In genomic region chr3:56776551-56776950, GRCh38 we compare ENCODE assay signal across 12 cellular contexts. TPM values are rescaled to one million over a fixed set of nuclear protein-coding genes. Genes with fewer than 3 reads are reported as not detected.
DNase-seq lines count a peak whose midpoint lies in the region; ATAC-seq and TF ChIP-seq lines count a peak whose summit lies in the region.
"Had no signal": no experiment of that assay in that cellular context is flagged by ENCODE, and none has a peak within 500 bp of the region (broad histone marks: within the 10 kb centered on the region; RNA-seq: fewer than 3 reads in every experiment).

No MANE protein-coding gene starts in this region.

- no peak overlapping the region for H3K4me3 Mint-ChIP-seq in T-helper 1 cell treated with Interleukin-12 subunit alpha and Interleukin-12 subunit beta and Interleukin-4 antibody, amounts not matched to agents 30 μg/mL and 1 μg/mL, for 36 hours
- H3K4me3 Mint-ChIP-seq in activated CD8-positive, alpha-beta T cell treated with anti-CD3 and anti-CD28 coated beads, Interleukin-2, amount 10 ng/mL, durations not matched to agents 7 days and 5 days: no peak overlapping the region
- H3K4me3 Mint-ChIP-seq in immature natural killer cell: peak overlapping the region; percentile 54 to 88 (median 72)

- DNase-seq in T-helper 1 cell: no peak
- DNase-seq in activated CD8-positive, alpha-beta T cell treated with anti-CD3 and anti-CD28 coated beads, Interleukin-2, amount 10 ng/mL, durations not matched to agents 7 days and 5 days: no peak
- no peak for DNase-seq in immature natural killer cell
- no peak for DNase-seq in gastrocnemius medialis
- no peak for DNase-seq in NCI-H345 treated with DMSO at 0.1 percent for 48 hours (lab: John Stamatoyannopoulos, UW; ENCODE audit: unreplicated experiment)
- DNase-seq in DMS 273 (lab: John Stamatoyannopoulos, UW; ENCODE audit: unreplicated experiment): no peak
- DNase-seq: 8988T, NCI-H510A had no signal

- no peaks in the 10 kb centered on the region for H3K27me3 Mint-ChIP-seq in T-helper 1 cell treated with Interleukin-12 subunit alpha and Interleukin-12 subunit beta and Interleukin-4 antibody, amounts not matched to agents 30 μg/mL and 1 μg/mL, for 36 hours (ENCODE audit: low read depth)
- no peaks in the 10 kb centered on the region for H3K27me3 Mint-ChIP-seq in activated CD8-positive, alpha-beta T cell treated with anti-CD3 and anti-CD28 coated beads, Interleukin-2, amount 10 ng/mL, durations not matched to agents 7 days and 5 days (ENCODE audit: low read depth)
- peaks cover 0 to 8% (median 0%) of the 10 kb centered on the region in 3 donors for H3K27me3 Mint-ChIP-seq in immature natural killer cell (ENCODE audit: low read depth in 3 of 3)

- no peak for TF ChIP-seq POLR2A in gastrocnemius medialis (IDR thresholded peaks at IDR 0.05)

- POLR2A ChIA-PET in activated CD8-positive, alpha-beta T cell treated with anti-CD3 and anti-CD28 coated beads, Interleukin-2, amount 10 ng/mL, durations not matched to agents 7 days and 5 days (lab: Charles Lee): interaction anchor here (2.6 kb wide), 1 partner anchor 24 kb away, joined by 10 read pairs; no protein-coding TSS in a partner anchor

- intact Hi-C loops in gastrocnemius medialis (cut with DNase I; ENCODE audit: low total_unique reads): no loop called here

- H3K27me3 ChIP-seq in gastrocnemius medialis: no peaks in the 10 kb centered on the region

- no peaks in the 10 kb centered on the region for H3K9me3 Mint-ChIP-seq in T-helper 1 cell treated with Interleukin-12 subunit alpha and Interleukin-12 subunit beta and Interleukin-4 antibody, amounts not matched to agents 30 μg/mL and 1 μg/mL, for 36 hours
- no peaks in the 10 kb centered on the region for H3K9me3 Mint-ChIP-seq in activated CD8-positive, alpha-beta T cell treated with anti-CD3 and anti-CD28 coated beads, Interleukin-2, amount 10 ng/mL, durations not matched to agents 7 days and 5 days (ENCODE audit: insufficient read depth)
- no peaks in the 10 kb centered on the region for H3K9me3 Mint-ChIP-seq in immature natural killer cell

- no peak for ATAC-seq in activated CD8-positive, alpha-beta T cell treated with anti-CD3 and anti-CD28 coated beads, Interleukin-2, amount 10 ng/mL, durations not matched to agents 7 days and 5 days
- ATAC-seq in gastrocnemius medialis (peak in 1 of 2 donors; percentile 66), GM21737 (IDR thresholded peaks at IDR 0.05; ENCODE audit: unreplicated experiment) (no peak)

- peak overlapping the region; percentile 36 for H3K27ac Mint-ChIP-seq in T-helper 1 cell treated with Interleukin-12 subunit alpha and Interleukin-12 subunit beta and Interleukin-4 antibody, amounts not matched to agents 30 μg/mL and 1 μg/mL, for 36 hours
- peak overlapping the region; percentile 62 for H3K27ac Mint-ChIP-seq in activated CD8-positive, alpha-beta T cell treated with anti-CD3 and anti-CD28 coated beads, Interleukin-2, amount 10 ng/mL, durations not matched to agents 7 days and 5 days
- H3K27ac Mint-ChIP-seq in immature natural killer cell: peak overlapping the region; percentile 84 to 96 (median 90)

- peaks cover 78% of the 10 kb centered on the region for H3K4me1 Mint-ChIP-seq in T-helper 1 cell treated with Interleukin-12 subunit alpha and Interleukin-12 subunit beta and Interleukin-4 antibody, amounts not matched to agents 30 μg/mL and 1 μg/mL, for 36 hours (ENCODE audit: low read depth)
- peaks cover 88% of the 10 kb centered on the region for H3K4me1 Mint-ChIP-seq in activated CD8-positive, alpha-beta T cell treated with anti-CD3 and anti-CD28 coated beads, Interleukin-2, amount 10 ng/mL, durations not matched to agents 7 days and 5 days (ENCODE audit: low read depth)
- H3K4me1 Mint-ChIP-seq in immature natural killer cell: peaks cover 95 to 99% of the 10 kb centered on the region in 2 donors

- CTCF ChIA-PET in activated CD8-positive, alpha-beta T cell treated with anti-CD3 and anti-CD28 coated beads, Interleukin-2, amount 10 ng/mL, durations not matched to agents 7 days and 5 days (lab: Charles Lee): interaction anchor here (1.0 to 2.4 kb wide), 4 partner anchors 18 to 212 kb away, joined by 3 to 19 read pairs (median 7); no protein-coding TSS in a partner anchor

- H3K27ac ChIP-seq in gastrocnemius medialis: peak overlapping the region in 3 of 4 donors; percentile 16 to 33 (median 29)
- H3K27ac ChIP-seq: thoracic aorta had no signal

- H3K36me3 ChIP-seq in gastrocnemius medialis: peaks cover 0 to 10% of the 10 kb centered on the region in 2 donors
- H3K36me3 ChIP-seq: thoracic aorta had no signal

- no peaks in the 10 kb centered on the region for H3K9me3 ChIP-seq in gastrocnemius medialis
- H3K9me3 ChIP-seq: thoracic aorta had no signal

- no peak overlapping the region for H3K4me3 ChIP-seq in gastrocnemius medialis
- H3K4me3 ChIP-seq: lung, thoracic aorta had no signal

- no peak for TF ChIP-seq CTCF in gastrocnemius medialis (IDR thresholded peaks at IDR 0.05 in 4 of 5, conservative IDR thresholded peaks at IDR 0.05 in 1 of 5)

- peaks cover 14 to 33% of the 10 kb centered on the region in 2 donors for H3K4me1 ChIP-seq in gastrocnemius medialis

- in situ Hi-C loops in gastrocnemius medialis (cut with MboI; ENCODE audit: low sequenced_read_pairs in 4 of 4): no loop called here

- peaks cover 54% of the 10 kb centered on the region for H3K36me3 Mint-ChIP-seq in T-helper 1 cell treated with Interleukin-12 subunit alpha and Interleukin-12 subunit beta and Interleukin-4 antibody, amounts not matched to agents 30 μg/mL and 1 μg/mL, for 36 hours (ENCODE audit: low read depth)
- peaks cover 83% of the 10 kb centered on the region for H3K36me3 Mint-ChIP-seq in activated CD8-positive, alpha-beta T cell treated with anti-CD3 and anti-CD28 coated beads, Interleukin-2, amount 10 ng/mL, durations not matched to agents 7 days and 5 days (ENCODE audit: low read depth)
- H3K36me3 Mint-ChIP-seq in immature natural killer cell: peaks cover 14 to 35% (median 33%) of the 10 kb centered on the region in 3 donors

RNA-seq across cellular contexts. Expression of gene ARHGEF3, which starts 25.2 kb away (rescaled TPM):
- total RNA-seq in activated CD8-positive, alpha-beta T cell treated with anti-CD3 and anti-CD28 coated beads, Interleukin-2, amount 10 ng/mL, durations not matched to agents 7 days and 5 days: 100 to 1,000 TPM in 1 of 2 experiments, 10 to 100 TPM in 1; 94.6 to 101 TPM
- 100 to 1,000 TPM; 110 to 197 (median 136) TPM for polyA plus RNA-seq in immature natural killer cell
- total RNA-seq in gastrocnemius medialis: 10 to 100 TPM in 1 of 4 donors, 1 to 10 TPM in 3; 3.1 to 11.6 (median 5.7) TPM

Comparison
In these comparisons a context has a peak if more than half of its experiments do, and no peak if none do; other contexts are left out.
1. H3K27ac Mint-ChIP-seq: peak in every context shown above with its lines; median percentile 90 in immature natural killer cell; 62 in activated CD8-positive, alpha-beta T cell treated with anti-CD3 and anti-CD28 coated beads, Interleukin-2, amount 10 ng/mL, durations not matched to agents 7 days and 5 days; 36 in T-helper 1 cell treated with Interleukin-12 subunit alpha and Interleukin-12 subunit beta and Interleukin-4 antibody, amounts not matched to agents 30 μg/mL and 1 μg/mL, for 36 hours.
2. H3K4me3 Mint-ChIP-seq: peak in immature natural killer cell (5 of 5); none in T-helper 1 cell treated with Interleukin-12 subunit alpha and Interleukin-12 subunit beta and Interleukin-4 antibody, amounts not matched to agents 30 μg/mL and 1 μg/mL, for 36 hours (single experiment) and activated CD8-positive, alpha-beta T cell treated with anti-CD3 and anti-CD28 coated beads, Interleukin-2, amount 10 ng/mL, durations not matched to agents 7 days and 5 days (single experiment).
3. RNA of gene ARHGEF3, which starts 25.2 kb away (total RNA-seq): 94.6 to 101 TPM in activated CD8-positive, alpha-beta T cell treated with anti-CD3 and anti-CD28 coated beads, Interleukin-2, amount 10 ng/mL, durations not matched to agents 7 days and 5 days; 3.1 to 11.6 TPM in gastrocnemius medialis; every median in the first group is over 4 times any median in the second.